Comparison of ENCODE assay signal across 30 cellular contexts in the genomic region with DNA sequence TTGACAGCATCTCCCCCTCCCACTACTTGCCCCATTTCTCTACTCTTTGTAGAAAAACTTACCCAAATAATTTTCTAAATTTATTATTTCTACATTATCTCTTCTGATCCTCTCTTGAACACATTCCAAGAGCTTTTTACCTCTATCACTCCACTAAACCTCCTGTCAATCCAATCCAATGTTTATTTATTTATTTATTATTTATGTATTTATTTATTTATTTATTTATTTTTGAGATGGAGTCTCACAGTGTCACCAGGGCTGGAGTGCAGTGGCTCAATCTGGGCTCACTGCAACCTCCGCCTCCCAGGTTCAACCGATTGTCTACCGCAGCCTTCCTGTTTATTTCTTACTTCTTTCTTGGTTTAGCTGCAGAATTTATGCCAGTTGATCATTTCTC.
"Had no signal": no experiment of that assay in that cellular context is flagged by ENCODE, and none has a peak within 500 bp of the region (broad histone marks: within the 10 kb centered on the region; RNA-seq: fewer than 3 reads in every experiment).

No MANE protein-coding gene starts in this region.

- H3K4me2 ChIP-seq: PC-9 had no signal

- H3K4me1 ChIP-seq: SJCRH30 had no signal

- H3K4me3 ChIP-seq: PC-9, SJCRH30, SK-N-MC had no signal

- DNase-seq: Kasumi-1, KG1, MM.1S, MV-4-11, NCI-H1092, NCI-H1105, NCI-H1417 treated with DMSO at 0.1 percent for 48 hours, NCI-H1436 treated with DMSO at 0.1 percent for 48 hours, NCI-H1694 treated with DMSO at 0.1 percent for 48 hours, NCI-H187 treated with DMSO at 0.1 percent for 48 hours, NCI-H2029, NCI-H2081, NCI-H2171 treated with DMSO at 0.1 percent for 48 hours, NCI-H2227 treated with DMSO at 0.1 percent for 48 hours, NCI-H446 treated with DMSO at 0.1 percent for 48 hours, NCI-H510A, NCI-H524, NCI-H526, NCI-H69, NCI-H748 treated with DMSO at 0.1 percent for 48 hours, NCI-H82, PC-9, SHP77, SIG-M5, SJCRH30 had no signal

- H3K27me3 ChIP-seq: SJCRH30 had no signal

- ATAC-seq: Panc1, Right ventricle myocardium inferior, SK-N-SH treated with all-trans-retinoic acid at 6 μM for 48 hours had no signal

- H3K36me3 ChIP-seq: SJCRH30 had no signal

- H3K27ac ChIP-seq: PC-9, RWPE1, SJCRH30, SK-N-MC had no signal

- H2AFZ ChIP-seq: PC-9 had no signal
